10 cellular contexts compared by ENCODE assay signal in genomic region chr20:584375-585301, GRCh38. TPM values are rescaled to one million over a fixed set of nuclear protein-coding genes. Genes with fewer than 3 reads are reported as not detected.
A peak's percentile ranks its signal among the peaks of the same experiment; 100 is the strongest.
DNase-seq lines count a peak whose midpoint lies in the region; ATAC-seq and TF ChIP-seq lines count a peak whose summit lies in the region.
"Had no signal": no experiment of that assay in that cellular context is flagged by ENCODE, and none has a peak within 500 bp of the region (broad histone marks: within the 10 kb centered on the region; RNA-seq: fewer than 3 reads in every experiment).

No MANE protein-coding gene starts in this region.

- no peak overlapping the region for H3K27ac ChIP-seq in HEK293 (ENCODE audit: extremely low read depth, low read depth, low read length)
- H3K27ac ChIP-seq: left lung had no signal

- H3K36me3 ChIP-seq in HEK293 (ENCODE audit: control insufficient read depth in 2 of 2, insufficient read depth in 1 of 2, low read length in 2 of 2) = no peaks in the 10 kb centered on the region
- H3K36me3 ChIP-seq: left lung had no signal

- H3K9me3 ChIP-seq in HEK293 (ENCODE audit: control insufficient read depth, insufficient read depth, low read depth, low read length) = no peaks in the 10 kb centered on the region
- H3K9me3 ChIP-seq: left lung had no signal

- ATAC-seq in left lobe of liver = peak; percentile 26
- ATAC-seq: left lung had no signal

- 0 out of 2 replicates have a peak, but pooled peaks have one; percentile 18 for TF ChIP-seq POLR2A in Raji (IDR thresholded peaks at IDR 0.05; ENCODE audit: insufficient read depth, low read depth, low read length)

- TF ChIP-seq CTCF in HEK293 (tag by site-specific recombination; IDR thresholded peaks at IDR 0.05) = no peak

- CTCF ChIA-PET in HEK293 (lab: Yijun Ruan, JAX) = interaction anchor here (2.4 kb wide), 1 partner anchor 61 kb away, joined by 9 read pairs; no protein-coding TSS in a partner anchor

- no peaks in the 10 kb centered on the region for H3K4me1 ChIP-seq in HEK293 (ENCODE audit: control insufficient read depth, insufficient read depth, low read length)
- H3K4me1 ChIP-seq: left lung had no signal

- peak; percentile 64 for DNase-seq in SIG-M5 treated with dmso at 0.1 percent for 504 hours (lab: John Stamatoyannopoulos, UW; ENCODE audit: unreplicated experiment)
- no peak for DNase-seq in SIG-M5 (lab: John Stamatoyannopoulos, UW)
- no peak for DNase-seq in left lobe of liver (ENCODE audit: low spot score)
- DNase-seq in NCI-H1105 treated with DMSO at 0.1 percent for 48 hours (lab: John Stamatoyannopoulos, UW) = no peak
- DNase-seq in Kasumi-1 (lab: John Stamatoyannopoulos, UW) = no peak
- no peak for DNase-seq in GM03348 (ENCODE audit: low spot score)
- DNase-seq: central memory CD4-positive, alpha-beta T cell; left lung had no signal

- no peak overlapping the region for H3K4me3 ChIP-seq in HEK293 (ENCODE audit: low read depth, low read length)
- H3K4me3 ChIP-seq: left lung had no signal

- POLR2A ChIA-PET in HEK293 (lab: Yijun Ruan, JAX) = no interaction called here

TF ChIP-seq in HEK293, 187 proteins besides CTCF, POLR2A, EP300 and RAD21:
- TF ChIP-seq ZNF660 (tag by site-specific recombination; IDR thresholded peaks at IDR 0.05) (no peak), ZNF843 (tag by site-specific recombination; IDR thresholded peaks at IDR 0.05) (no peak), ZSCAN23 (tag by site-specific recombination; IDR thresholded peaks at IDR 0.05) (no peak), ZNF10 (tag by site-specific recombination; IDR thresholded peaks at IDR 0.05) (no peak), ZBTB49 (tag by site-specific recombination; IDR thresholded peaks at IDR 0.05; ENCODE audit: low read depth) (no peak), KLF1 (tag by site-specific recombination; IDR thresholded peaks at IDR 0.05) (no peak), EGR2 (tag by site-specific recombination; IDR thresholded peaks at IDR 0.05; ENCODE audit: low read depth) (peak; percentile 72; the same call in 1 of the 2 replicates), ZFHX2 (tag by site-specific recombination; conservative IDR thresholded peaks at IDR 0.05) (peak; percentile 37), ZNF571 (tag by site-specific recombination; IDR thresholded peaks at IDR 0.05) (no peak)
TF ChIP-seq in HEK293: peak in this region for 2.

RNA-seq across cellular contexts. Expression of gene TCF15, which starts 25.5 kb away (rescaled TPM):
- not detected for total RNA-seq in left lobe of liver

RNA-seq across cellular contexts. Expression of gene CSNK2A1, which starts 41.0 kb away (rescaled TPM):
- total RNA-seq in left lobe of liver = 33.6 TPM
